Comparison of ENCODE assay signal across 8 cellular contexts in the genomic region with DNA sequence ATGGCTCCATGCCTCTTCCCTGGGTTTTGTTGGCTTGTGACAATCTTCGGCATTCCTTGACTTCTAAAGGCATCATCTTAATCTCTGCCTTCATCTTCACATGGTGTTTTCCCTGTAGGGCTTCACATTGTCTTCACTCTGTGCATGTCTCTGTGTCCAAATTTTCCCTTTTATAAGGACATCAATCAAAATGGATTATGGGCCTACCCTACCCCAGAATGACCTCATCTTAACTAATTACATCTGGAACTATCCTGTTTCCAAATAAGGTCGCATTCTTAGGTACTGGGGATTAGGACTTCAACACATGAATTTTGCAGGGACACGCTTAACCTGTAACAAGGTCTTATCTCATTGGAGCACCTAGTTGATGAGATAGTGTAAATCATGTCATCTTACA.
"Had no signal": no experiment of that assay in that cellular context is flagged by ENCODE, and none has a peak within 500 bp of the region (broad histone marks: within the 10 kb centered on the region; RNA-seq: fewer than 3 reads in every experiment).

No MANE protein-coding gene starts in this region.

- H3K9me3 ChIP-seq: HAP-1 had no signal

- H3K4me1 ChIP-seq: HAP-1 had no signal

- H3K27ac ChIP-seq: GM23248 had no signal

- H3K27ac Mint-ChIP-seq: HFFc6 had no signal

- H3K9me3 Mint-ChIP-seq: HFFc6 had no signal

- H3K4me3 ChIP-seq: GM23248, HAP-1, K562 had no signal

- H3K9ac ChIP-seq: GM23248 had no signal

- H2AFZ ChIP-seq: GM23248 had no signal

- DNase-seq: GM23248, GOT3, H7, HFFc6, IMR-90 had no signal

- H3K36me3 ChIP-seq: HAP-1 had no signal

- ATAC-seq: HCT116, K562 had no signal

- H3K4me3 Mint-ChIP-seq: HFFc6 had no signal
